Comparison of ENCODE assay signal across 9 cellular contexts in genomic region chr6:132483779-132484679, GRCh38. TPM values are rescaled to one million over a fixed set of nuclear protein-coding genes. Genes with fewer than 3 reads are reported as not detected.
DNase-seq lines count a peak whose midpoint lies in the region; ATAC-seq, FAIRE-seq and TF ChIP-seq lines count a peak whose summit lies in the region.
"Had no signal": no experiment of that assay in that cellular context is flagged by ENCODE, and none has a peak within 500 bp of the region (broad histone marks: within the 10 kb centered on the region; RNA-seq: fewer than 3 reads in every experiment).

No MANE protein-coding gene starts in this region.

- H3K9me2 ChIP-seq in MM.1S (replicated peaks; ENCODE audit: insufficient read depth, low read length), result no peaks in the 10 kb centered on the region

- H3K79me2 ChIP-seq in MM.1S (ENCODE audit: low read length), result peaks cover 91% of the 10 kb centered on the region

- no peak overlapping the region for H3K4me3 ChIP-seq in MM.1S (ENCODE audit: low read length)
- H3K4me3 ChIP-seq in breast epithelium, result no peak overlapping the region
- H3K4me3 ChIP-seq in kidney (ENCODE audit: low read length in 2 of 2), result no peak overlapping the region

- no peak for DNase-seq in Right ventricle myocardium inferior (ENCODE audit: missing footprints)
- DNase-seq in cardiac septum (ENCODE audit: low spot score), result no peak
- peak; percentile 69 for DNase-seq in HCEC 1CT
- peak; percentile 73 for DNase-seq in MM.1S
- peak; percentile 75 for DNase-seq in SK-MEL-5 (ENCODE audit: low read depth, low spot score)
- DNase-seq in breast epithelium (ENCODE audit: low spot score in 2 of 2), result no peak
- DNase-seq in kidney, result no peak
- DNase-seq in stimulated activated CD4-positive, alpha-beta T cell treated with anti-CD3 and anti-CD28 coated beads, TNF-alpha, amount 100 ng/mL, for 48 hours (ENCODE audit: low read depth in 3 of 3), result peak in 2 of 3 donors; percentile 14 to 15

- H4K20me1 ChIP-seq in MM.1S (ENCODE audit: insufficient read depth, low read length), result 0 out of 2 replicates have a peak, but pooled peaks cover 5% of the 10 kb centered on the region

- H3K9ac ChIP-seq in MM.1S (ENCODE audit: low read length), result no peak overlapping the region
- H3K9ac ChIP-seq in kidney (ENCODE audit: low read length in 2 of 2), result no peak overlapping the region

- in situ Hi-C loops in SK-MEL-5 (cut with HindIII; ENCODE audit: low pct_unique_long_range_greater_than_20kb, low sequenced_read_pairs), result no loop called here

- H3K4me1 ChIP-seq in MM.1S (ENCODE audit: low read length), result peaks cover 3% of the 10 kb centered on the region; the same call in 1 of the 2 replicates
- H3K4me1 ChIP-seq in breast epithelium, result no peaks in the 10 kb centered on the region
- no peaks in the 10 kb centered on the region for H3K4me1 ChIP-seq in kidney (ENCODE audit: control insufficient read depth in 1 of 2, insufficient read depth in 1 of 2, low read depth in 1 of 2, low read length in 2 of 2)

- H3K4me2 ChIP-seq in MM.1S (ENCODE audit: low read depth, low read length), result no peak overlapping the region

- no peaks in the 10 kb centered on the region for H3K9me3 ChIP-seq in MM.1S (replicated peaks; ENCODE audit: insufficient read depth, low read length)
- H3K9me3 ChIP-seq in breast epithelium, result no peaks in the 10 kb centered on the region
- no peaks in the 10 kb centered on the region for H3K9me3 ChIP-seq in kidney (ENCODE audit: control insufficient read depth in 1 of 2, low read length in 2 of 2)

- H3F3A ChIP-seq in MM.1S (ENCODE audit: insufficient read depth, low read length), result peaks cover 5% of the 10 kb centered on the region; the same call in 1 of the 2 replicates

- no peaks in the 10 kb centered on the region for H3K36me3 ChIP-seq in MM.1S (replicated peaks; ENCODE audit: insufficient read depth, low read length)
- H3K36me3 ChIP-seq in breast epithelium, result no peaks in the 10 kb centered on the region
- no peaks in the 10 kb centered on the region for H3K36me3 ChIP-seq in kidney (ENCODE audit: control insufficient read depth in 1 of 2, insufficient read depth in 2 of 2, low read length in 2 of 2)

- no peak overlapping the region for H2AFZ ChIP-seq in MM.1S (ENCODE audit: low read length)

- no peak for TF ChIP-seq POLR2A in breast epithelium (IDR thresholded peaks at IDR 0.05)

- H3K27ac ChIP-seq in MM.1S (ENCODE audit: low read length), result no peak overlapping the region
- H3K27ac ChIP-seq in breast epithelium, result no peak overlapping the region
- no peak overlapping the region for H3K27ac ChIP-seq in kidney (ENCODE audit: low read depth in 2 of 2, low read length in 2 of 2)

- peak; percentile 80 for ATAC-seq in Right ventricle myocardium inferior

- intact Hi-C loops in Right ventricle myocardium inferior (cut with DNase I), result loop anchor here (2.0 to 5.0 kb wide), 2 partner anchors 183 to 202 kb away; no protein-coding TSS in a partner anchor
- intact Hi-C loops in cardiac septum (cut with DNase I), result loop anchor here (5.0 to 10.0 kb wide), 3 partner anchors 182 to 569 kb away; no protein-coding TSS in a partner anchor
- intact Hi-C loops in breast epithelium (cut with DNase I; ENCODE audit: low total_unique reads), result no loop called here
- intact Hi-C loops in kidney (cut with DNase I), result loop anchor here (10.0 kb wide), 1 partner anchor 199 kb away; no protein-coding TSS in a partner anchor

- H3K27me3 ChIP-seq in MM.1S (replicated peaks; ENCODE audit: insufficient read depth, low read length) (no peaks in the 10 kb centered on the region), breast epithelium (no peaks in the 10 kb centered on the region)

- TF ChIP-seq CTCF in MM.1S (IDR thresholded peaks at IDR 0.05; ENCODE audit: low read length) (peak; percentile 74), breast epithelium (IDR thresholded peaks at IDR 0.05) (peak; percentile 39 to 79 (median 66)), kidney (IDR thresholded peaks at IDR 0.05; ENCODE audit: borderline replicate concordance, extremely low read depth, insufficient read depth) (peak; percentile 67)

- peak; percentile 88 for FAIRE-seq in kidney (lab: Jason Lieb, UNC)

RNA-seq across cellular contexts. Expression of gene STX7, which starts 28.9 kb away (rescaled TPM):
- 53.3 TPM for total RNA-seq in Right ventricle myocardium inferior
- total RNA-seq in cardiac septum, result 53.3 TPM
- total RNA-seq in SK-MEL-5 (2014; rRNA removed; shearing (Covaris generic)), result 87.6 and 107 TPM in 2 replicates
- polyA plus RNA-seq in SK-MEL-5 (2015; cell fraction: cytosol; rRNA removed), result 63.6 and 72.0 TPM in 2 replicates
- polyA plus RNA-seq in SK-MEL-5 (2015; cell fraction: nucleus; rRNA removed), result 38.1 and 69.9 TPM in 2 replicates
- 10 to 100 TPM; 28.5 to 67.4 (median 37.8) TPM for total RNA-seq in breast epithelium
- 77.9 TPM for total RNA-seq in kidney
- polyA plus RNA-seq in kidney (ENCODE audit: insufficient read depth, low read depth, low replicate concordance), result 27.4 TPM

RNA-seq across cellular contexts. Expression of gene TAAR9, which starts 54.0 kb away (rescaled TPM):
- not detected for total RNA-seq in Right ventricle myocardium inferior
- not detected for total RNA-seq in cardiac septum
- not detected in 2 replicates for total RNA-seq in SK-MEL-5 (2014; rRNA removed; shearing (Covaris generic))
- polyA plus RNA-seq in SK-MEL-5 (2015; cell fraction: cytosol; rRNA removed), result not detected in 2 replicates
- not detected in 2 replicates for polyA plus RNA-seq in SK-MEL-5 (2015; cell fraction: nucleus; rRNA removed)
- total RNA-seq in breast epithelium, result not detected
- total RNA-seq in kidney, result not detected
- polyA plus RNA-seq in kidney (ENCODE audit: insufficient read depth, low read depth, low replicate concordance), result not detected
- total RNA-seq: pulmonary artery endothelial cell had no signal

Comparison
In these comparisons a context has a peak if more than half of its experiments do, and no peak if none do; other contexts are left out.
1. DNase-seq: peak in HCEC 1CT (single experiment), MM.1S (single experiment), SK-MEL-5 (single experiment) and stimulated activated CD4-positive, alpha-beta T cell treated with anti-CD3 and anti-CD28 coated beads, TNF-alpha, amount 100 ng/mL, for 48 hours (2 of 3); none in Right ventricle myocardium inferior (single experiment), cardiac septum (single experiment), breast epithelium (0 of 2) and kidney (single experiment).
2. Peak in every context shown above with its lines, with median percentiles within 50 percentile points of each other: CTCF ChIP-seq.